20 cellular contexts compared by ENCODE assay signal in genomic region chr2:133418021-133418420, GRCh38.
DNase-seq lines count a peak whose midpoint lies in the region; ATAC-seq lines count a peak whose summit lies in the region.
"Had no signal": no experiment of that assay in that cellular context is flagged by ENCODE, and none has a peak within 500 bp of the region (broad histone marks: within the 10 kb centered on the region; RNA-seq: fewer than 3 reads in every experiment).

No MANE protein-coding gene starts in this region.

- intact Hi-C loops in sciatic nerve (cut with DNase I): no loop called here

- DNase-seq in ACHN: no peak
- DNase-seq in sciatic nerve (ENCODE audit: low spot score): no peak
- no peak for DNase-seq in NCI-H82 treated with DMSO at 0.1 percent for 48 hours (lab: John Stamatoyannopoulos, UW; ENCODE audit: unreplicated experiment)
- DNase-seq: activated CD4-positive, CD25-positive, alpha-beta regulatory T cell treated with anti-CD3 and anti-CD28 coated beads, Interleukin-2, amount 50 U/mL, for 72 hours; body of pancreas; heart left ventricle; left ventricle myocardium inferior; NCI-H1092 treated with DMSO at 0.1 percent for 48 hours; NCI-H2107; NCI-H510A treated with DMSO at 0.1 percent for 48 hours; psoas muscle; small intestine; stimulated activated naive CD4-positive, alpha-beta T cell had no signal

- H3K4me1 ChIP-seq in ectodermal cell (ENCODE audit: control insufficient read depth, insufficient read depth, low read length): peaks cover 51% of the 10 kb centered on the region
- H3K4me1 ChIP-seq: BLaER1, psoas muscle had no signal

- H3K4me3 ChIP-seq in ectodermal cell (ENCODE audit: insufficient read depth, low read depth, low read length): no peak overlapping the region
- H3K4me3 ChIP-seq: BLaER1, body of pancreas, heart left ventricle, left ventricle myocardium inferior, psoas muscle, thoracic aorta had no signal

- H3K9me3 ChIP-seq in ectodermal cell (ENCODE audit: control insufficient read depth, low read length): no peaks in the 10 kb centered on the region
- H3K9me3 ChIP-seq: BLaER1, body of pancreas, heart left ventricle, left ventricle myocardium inferior, psoas muscle, thoracic aorta had no signal

- WGBS in ectodermal cell, 2 experiments: 67 to 89% methylated on average over 2 of the region's 2 CpGs

- H3K36me3 ChIP-seq in ectodermal cell (ENCODE audit: control insufficient read depth, insufficient read depth, low read length): no peaks in the 10 kb centered on the region
- H3K36me3 ChIP-seq: BLaER1, heart left ventricle, left ventricle myocardium inferior, thoracic aorta had no signal

- H3K27me3 ChIP-seq in ectodermal cell (ENCODE audit: control insufficient read depth, insufficient read depth, low read length, poor library complexity, severe bottlenecking): no peaks in the 10 kb centered on the region
- H3K27me3 ChIP-seq: BLaER1, body of pancreas, heart left ventricle had no signal

- peak; percentile 44 for ATAC-seq in GM18508 (IDR thresholded peaks at IDR 0.05; ENCODE audit: insufficient read depth, unreplicated experiment)
- peak; percentile 36 for ATAC-seq in GM19467 (IDR thresholded peaks at IDR 0.05; ENCODE audit: unreplicated experiment)
- peak; percentile 48 for ATAC-seq in HG03432 (IDR thresholded peaks at IDR 0.05; ENCODE audit: unreplicated experiment)
- no peak for ATAC-seq in GM21723 (IDR thresholded peaks at IDR 0.05; ENCODE audit: unreplicated experiment)
- no peak for ATAC-seq in sciatic nerve
- ATAC-seq: body of pancreas, heart left ventricle, psoas muscle had no signal

- in situ Hi-C loops in ACHN (cut with HindIII; ENCODE audit: low pct_ligation_motif_present, low pct_unique_long_range_greater_than_20kb, low sequenced_read_pairs): no loop called here

- peak overlapping the region; percentile 51 for H3K27ac ChIP-seq in ectodermal cell (ENCODE audit: insufficient read depth, low read depth, low read length, poor library complexity, severe bottlenecking)
- H3K27ac ChIP-seq: BLaER1, body of pancreas, heart left ventricle, left ventricle myocardium inferior, psoas muscle, thoracic aorta had no signal

Comparison
In these comparisons a context has a peak if more than half of its experiments do, and no peak if none do; other contexts are left out.
1. ATAC-seq: peak in GM18508 (single experiment), GM19467 (single experiment) and HG03432 (single experiment); none in GM21723 (single experiment) and sciatic nerve (single experiment).